In the genomic region with DNA sequence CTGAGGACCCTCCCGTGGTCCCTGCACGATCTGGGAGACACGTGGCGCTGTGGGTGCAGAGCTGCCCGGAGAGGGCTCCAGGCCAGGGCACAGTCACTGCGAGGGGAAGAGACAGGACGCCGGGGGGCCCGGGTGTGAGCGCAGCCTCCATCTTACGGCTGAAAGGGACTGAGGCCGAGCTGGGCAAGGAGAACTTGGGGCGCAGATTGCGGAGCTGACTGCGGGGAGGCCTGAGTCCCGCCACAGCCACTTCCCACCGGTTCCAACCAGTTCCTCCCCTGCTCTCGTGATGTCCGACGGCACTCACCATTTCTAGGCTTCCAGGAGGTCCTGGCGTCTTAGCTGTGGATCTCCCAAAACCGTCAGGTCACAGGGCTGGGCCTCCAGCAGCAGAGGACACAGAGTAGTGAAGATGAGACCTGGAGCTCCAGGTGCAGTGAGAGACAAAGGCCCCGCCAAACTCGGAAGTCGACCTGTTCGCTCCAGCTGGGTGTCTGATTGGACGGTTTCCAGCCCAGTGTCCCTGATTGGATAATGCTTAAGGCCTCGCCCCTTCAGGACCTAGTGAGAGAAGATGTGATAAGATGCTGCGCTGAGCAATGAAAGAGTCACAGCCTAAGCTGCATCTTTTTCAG, we compare ENCODE assay signal across 10 cellular contexts. TPM values are rescaled to one million over a fixed set of nuclear protein-coding genes. Genes with fewer than 3 reads are reported as not detected.
DNase-seq lines count a peak whose midpoint lies in the region; ATAC-seq and TF ChIP-seq lines count a peak whose summit lies in the region.
"Had no signal": no experiment of that assay in that cellular context is flagged by ENCODE, and none has a peak within 500 bp of the region (broad histone marks: within the 10 kb centered on the region; RNA-seq: fewer than 3 reads in every experiment).

No MANE protein-coding gene starts in this region.

- WGBS in prostate gland: 20% methylated on average over 29 of the region's 29 CpGs

- H3K4me3 ChIP-seq in prostate gland: no peak overlapping the region

- no peaks in the 10 kb centered on the region for H3K4me1 ChIP-seq in prostate gland (replicated peaks)

- H3K9me3 ChIP-seq in prostate gland: no peaks in the 10 kb centered on the region

- intact Hi-C loops in prostate gland (cut with DNase I): no loop called here

- TF ChIP-seq CTCF in prostate gland (IDR thresholded peaks at IDR 0.05): no peak

- no peaks in the 10 kb centered on the region for H3K36me3 ChIP-seq in prostate gland
- H3K36me3 ChIP-seq: heart right ventricle had no signal

- H3K27me3 ChIP-seq in prostate gland (replicated peaks; ENCODE audit: insufficient read depth): no peaks in the 10 kb centered on the region

- peak; percentile 20 for DNase-seq in Daoy (ENCODE audit: low read depth)
- peak; percentile 12 for DNase-seq in activated CD4-positive, alpha-beta T cell treated with anti-CD3 and anti-CD28 coated beads for 1 hour
- peak; percentile 3 for DNase-seq in dermis blood vessel endothelial cell
- DNase-seq in pons (ENCODE audit: low spot score): peak; percentile 30
- DNase-seq in NCI-H187 treated with DMSO at 0.1 percent for 48 hours (lab: John Stamatoyannopoulos, UW): no peak
- DNase-seq in prostate gland (ENCODE audit: low spot score): no peak

- no peak overlapping the region for H3K27ac ChIP-seq in prostate gland
- H3K27ac ChIP-seq: heart right ventricle had no signal

- ATAC-seq in GM18502 (IDR thresholded peaks at IDR 0.05; ENCODE audit: poor library complexity, unreplicated experiment) (no peak), HG03439 (IDR thresholded peaks at IDR 0.05; ENCODE audit: unreplicated experiment) (no peak)
- ATAC-seq: heart right ventricle had no signal

- TF ChIP-seq POLR2A in prostate gland (IDR thresholded peaks at IDR 0.05): no peak

RNA-seq across cellular contexts. Expression of gene ZNF253, which starts 4.8 kb away (rescaled TPM):
- 3.9 and 5.1 TPM in 2 replicates for total RNA-seq in Daoy (2014; rRNA removed; shearing (Covaris generic))
- 4.7 and 6.3 TPM in 2 replicates for total RNA-seq in dermis blood vessel endothelial cell
- 10 to 100 TPM; 10.6 to 20.0 TPM for total RNA-seq in prostate gland

RNA-seq across cellular contexts. Expression of gene ZNF506, which starts 39.3 kb away (rescaled TPM):
- total RNA-seq in Daoy (2014; rRNA removed; shearing (Covaris generic)): 18.5 and 18.6 TPM in 2 replicates
- total RNA-seq in dermis blood vessel endothelial cell (11.4 and 16.3 TPM in 2 replicates), prostate gland (10 to 100 TPM; 35.7 to 37.2 TPM)
- total RNA-seq: G401 had no signal

RNA-seq across cellular contexts. Expression of gene ZNF93, which starts 39.9 kb away (rescaled TPM):
- total RNA-seq in Daoy (2014; rRNA removed; shearing (Covaris generic)): 29.1 and 33.4 TPM in 2 replicates
- total RNA-seq in dermis blood vessel endothelial cell: 6.0 and 11.7 TPM in 2 replicates
- 1 to 10 TPM; 6.1 to 7.6 TPM for total RNA-seq in prostate gland
- total RNA-seq: G401 had no signal

Comparison
In these comparisons a context has a peak if more than half of its experiments do, and no peak if none do; other contexts are left out.
1. DNase-seq: peak in Daoy (single experiment), activated CD4-positive, alpha-beta T cell treated with anti-CD3 and anti-CD28 coated beads for 1 hour (single experiment), dermis blood vessel endothelial cell (single experiment) and pons (single experiment); none in NCI-H187 treated with DMSO at 0.1 percent for 48 hours (single experiment) and prostate gland (single experiment).